ENCODE assay signal across 29 cellular contexts in the genomic region with DNA sequence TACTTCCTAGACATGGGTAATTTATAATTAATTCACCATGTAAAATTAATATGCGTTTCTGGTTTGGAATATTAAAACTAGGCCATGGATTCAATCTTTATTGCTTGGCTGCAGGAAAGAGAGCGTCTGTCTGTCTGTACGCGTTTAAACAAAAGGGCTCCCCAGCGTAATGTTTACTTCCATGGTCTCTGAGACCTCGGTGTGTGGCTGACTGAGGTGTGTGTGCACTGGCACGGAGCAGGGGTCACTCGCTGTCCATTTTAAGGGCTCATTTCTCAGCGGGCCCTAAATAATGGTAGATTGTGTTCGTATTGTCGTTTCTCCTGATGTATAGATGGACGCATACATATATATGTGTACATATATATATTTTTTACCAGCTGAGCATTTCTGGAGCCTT.
"Had no signal": no experiment of that assay in that cellular context is flagged by ENCODE, and none has a peak within 500 bp of the region (broad histone marks: within the 10 kb centered on the region; RNA-seq: fewer than 3 reads in every experiment).

No MANE protein-coding gene starts in this region.

- H3K4me3 ChIP-seq: esophagus squamous epithelium, gastroesophageal sphincter, heart right ventricle had no signal

- H3K36me3 ChIP-seq: brain microvascular endothelial cell, esophagus squamous epithelium, gastroesophageal sphincter, heart right ventricle had no signal

- H3K27ac ChIP-seq: brain microvascular endothelial cell, esophagus squamous epithelium, gastroesophageal sphincter, heart right ventricle had no signal

- H3K4me1 ChIP-seq: esophagus squamous epithelium, gastroesophageal sphincter, heart right ventricle had no signal

- DNase-seq: activated CD4-positive, alpha-beta memory T cell treated with anti-CD3 and anti-CD28 coated beads for 36 hours; activated CD4-positive, alpha-beta T cell treated with anti-CD3 and anti-CD28 coated beads for 36 hours; activated CD4-positive, alpha-beta T cell treated with anti-CD3 and anti-CD28 coated beads, Interleukin-2, amount 10 ng/mL, durations not matched to agents 24 days and 14 days; activated CD4-positive, CD25-positive, alpha-beta regulatory T cell; activated CD4-positive, CD25-positive, alpha-beta regulatory T cell treated with anti-CD3 and anti-CD28 coated beads, Interleukin-2, amount 50 U/mL, for 72 hours; activated CD8-positive, alpha-beta memory T cell treated with anti-CD3 and anti-CD28 coated beads, Interleukin-2, amount 10 ng/mL, durations not matched to agents 7 days and 5 days; activated CD8-positive, alpha-beta memory T cell treated with anti-CD3 and anti-CD28 coated beads, Interleukin-2, amount 50 U/mL, for 4 hours; activated CD8-positive, alpha-beta T cell treated with anti-CD3 and anti-CD28 coated beads, Interleukin-2, amount 10 ng/mL, durations not matched to agents 7 days and 5 days; activated gamma-delta T cell; activated naive CD4-positive, alpha-beta T cell; activated naive CD4-positive, alpha-beta T cell treated with anti-CD3 and anti-CD28 coated beads, Interleukin-2, amount 10 ng/mL, durations not matched to agents 7 days and 5 days; activated naive CD8-positive, alpha-beta T cell treated with anti-CD3 and anti-CD28 coated beads, Interleukin-2, amount 10 ng/mL, durations not matched to agents 7 days and 5 days; activated T-cell treated with anti-CD3 and anti-CD28 coated beads, Interleukin-2, amount 50 U/mL, for 1 hour; activated T-cell treated with anti-CD3 and anti-CD28 coated beads, Interleukin-2, amount 50 U/mL, for 48 hours; anterior cingulate cortex; brain microvascular endothelial cell; caudate nucleus; cortex of kidney; dermis blood vessel endothelial cell; effector CD4-positive, alpha-beta T cell; effector memory CD8-positive, alpha-beta T cell; erythroblast; esophagus squamous epithelium; foreskin melanocyte; heart right ventricle; T-helper 1 cell; T-helper 17 cell; T1000 had no signal

- H3K27me3 ChIP-seq: brain microvascular endothelial cell, esophagus squamous epithelium, gastroesophageal sphincter had no signal

- H3K9me3 ChIP-seq: esophagus squamous epithelium, gastroesophageal sphincter, heart right ventricle had no signal
